1 cellular context compared by ENCODE assay signal in genomic region chr4:78938868-78939666, GRCh38.
TF ChIP-seq lines count a peak whose summit lies in the region.

TSS of gene PAQR3 (minus strand) at chr4:78939438. CDS start at chr4:78939224, 214 bp downstream.

TF ChIP-seq in H1, 55 proteins besides CTCF, POLR2A, EP300 and RAD21 (continued from another document):
- TF ChIP-seq JUND (IDR thresholded peaks at IDR 0.05; ENCODE audit: low read length) (0 out of 2 replicates have a peak, but pooled peaks have one; percentile 32), RBBP5 (IDR thresholded peaks at IDR 0.05; ENCODE audit: borderline replicate concordance, low read depth, low read length) (peak; percentile 93; the same call in 1 of the 2 replicates), BRCA1 (IDR thresholded peaks at IDR 0.05; ENCODE audit: low read depth, low read length) (no peak), POLR2AphosphoS5 (IDR thresholded peaks at IDR 0.05; ENCODE audit: low read depth, low read length) (peak; percentile 73), EGR1 (IDR thresholded peaks at IDR 0.05; ENCODE audit: borderline replicate concordance, low read depth, low read length) (0 out of 2 replicates have a peak, but pooled peaks have one; percentile 40), CREB1 (IDR thresholded peaks at IDR 0.05) (peak; percentile 89), NANOG (IDR thresholded peaks at IDR 0.05; ENCODE audit: insufficient read depth, low read depth, low read length, poor library complexity, severe bottlenecking) (no peak), PHF8 (conservative IDR thresholded peaks at IDR 0.05; ENCODE audit: low read depth, low read length) (peak; percentile 93), MAFK (IDR thresholded peaks at IDR 0.05; ENCODE audit: low read depth, low read length) (no peak), GTF2F1 (IDR thresholded peaks at IDR 0.05; ENCODE audit: borderline replicate concordance, low read depth, low read length) (peak; percentile 15; the same call in 1 of the 2 replicates), SIN3A (conservative IDR thresholded peaks at IDR 0.05 in 1 of 2, IDR thresholded peaks at IDR 0.05 in 1 of 2; ENCODE audit: low read depth in 1 of 2, low read length in 2 of 2) (peak in 1 of 2 experiments; percentile 83; a peak in 2 of 4 replicates), TBP (IDR thresholded peaks at IDR 0.05; ENCODE audit: low read depth, low read length) (peak; percentile 43; the same call in 1 of the 2 replicates), KDM5A (IDR thresholded peaks at IDR 0.05; ENCODE audit: low read length) (no peak), KDM4A (IDR thresholded peaks at IDR 0.05; ENCODE audit: low read depth, low read length, severe bottlenecking) (peak; percentile 75), TEAD4 (IDR thresholded peaks at IDR 0.05; ENCODE audit: low read depth, low read length) (no peak), RNF2 (IDR thresholded peaks at IDR 0.05; ENCODE audit: borderline replicate concordance, low read depth, low read length, missing control alignments, poor library complexity, severe bottlenecking) (no peak), TAF7 (optimal IDR thresholded peaks at IDR 0.05; ENCODE audit: borderline replicate concordance, low read depth, low read length) (peak; percentile 74)
